19 cellular contexts compared by ENCODE assay signal in genomic region chr16:83772806-83773205, GRCh38. TPM values are rescaled to one million over a fixed set of nuclear protein-coding genes. Genes with fewer than 3 reads are reported as not detected.
DNase-seq lines count a peak whose midpoint lies in the region; TF ChIP-seq lines count a peak whose summit lies in the region.
"Had no signal": no experiment of that assay in that cellular context is flagged by ENCODE, and none has a peak within 500 bp of the region (broad histone marks: within the 10 kb centered on the region; RNA-seq: fewer than 3 reads in every experiment).

No MANE protein-coding gene starts in this region.

- DNase-seq in caudate nucleus (lab: John Stamatoyannopoulos, UW) = peak in 22 of 61 donors; percentile 8 to 72 (median 32)
- DNase-seq in fibroblast of villous mesenchyme (ENCODE audit: low read depth) = peak; percentile 40
- DNase-seq in mesenchymal stem cell = peak; percentile 18
- peak in 17 of 49 donors; percentile 9 to 75 (median 20) for DNase-seq in substantia nigra (lab: John Stamatoyannopoulos, UW)
- no peak for DNase-seq in Karpas-422
- no peak for DNase-seq in islet precursor cell
- no peak for DNase-seq in brain microvascular endothelial cell
- no peak for DNase-seq in dedifferentiated amniotic fluid mesenchymal stem cell (ENCODE audit: extremely low spot score)
- DNase-seq: ACHN, DMS79 treated with DMSO at 0.1 percent for 48 hours, H9, IMR-90, MG63, NCI-H1048, NCI-H1436, NCI-H2029, NCI-H774, Right ventricle myocardium superior had no signal

- H3K14ac ChIP-seq in mesenchymal stem cell (ENCODE audit: low read length in 2 of 2) = no peak overlapping the region

- H3K79me1 ChIP-seq in mesenchymal stem cell (replicated peaks; ENCODE audit: low read length, poor library complexity, severe bottlenecking) = no peaks in the 10 kb centered on the region

- H3K4me2 ChIP-seq in mesenchymal stem cell (ENCODE audit: low read length, poor library complexity, severe bottlenecking) (no peak overlapping the region), Karpas-422 (ENCODE audit: low read depth, low read length, poor library complexity, severe bottlenecking) (no peak overlapping the region)

- H4K91ac ChIP-seq in mesenchymal stem cell (ENCODE audit: low read length) = no peak overlapping the region

- H3K9ac ChIP-seq in mesenchymal stem cell (ENCODE audit: low read length) (no peak overlapping the region), Karpas-422 (ENCODE audit: low read length) (no peak overlapping the region)

- no peaks in the 10 kb centered on the region for H3K4me1 ChIP-seq in mesenchymal stem cell (ENCODE audit: control insufficient read depth, insufficient read depth, low read depth, low read length)
- peaks cover 6% of the 10 kb centered on the region for H3K4me1 ChIP-seq in Karpas-422 (ENCODE audit: low read length)

- H2BK120ac ChIP-seq in mesenchymal stem cell (ENCODE audit: low read depth, low read length) = no peak overlapping the region

- no peak overlapping the region for H2AK5ac ChIP-seq in mesenchymal stem cell (ENCODE audit: low read length, severe bottlenecking)

- TF ChIP-seq CTCF in fibroblast of villous mesenchyme (IDR thresholded peaks at IDR 0.05; ENCODE audit: insufficient read depth, low read depth, low read length) = no peak
- TF ChIP-seq CTCF in brain microvascular endothelial cell (IDR thresholded peaks at IDR 0.05; ENCODE audit: low read depth, low read length, missing control alignments) = no peak

- no peak overlapping the region for H4K8ac ChIP-seq in mesenchymal stem cell (ENCODE audit: low read length)

- no peak overlapping the region for H3K23ac ChIP-seq in mesenchymal stem cell (ENCODE audit: low read length in 2 of 2)

- H3K27me3 ChIP-seq in mesenchymal stem cell (ENCODE audit: control insufficient read depth in 1 of 2, insufficient read depth in 1 of 2, low read length in 2 of 2) (no peaks in the 10 kb centered on the region), Karpas-422 (ENCODE audit: low read length) (no peaks in the 10 kb centered on the region), brain microvascular endothelial cell (replicated peaks) (no peaks in the 10 kb centered on the region)
- H3K27me3 ChIP-seq: MG63 had no signal

- no peaks in the 10 kb centered on the region for H3K79me2 ChIP-seq in Karpas-422 (ENCODE audit: low read length)

- H3K9me2 ChIP-seq in Karpas-422 (replicated peaks; ENCODE audit: insufficient read depth, low read length) = no peaks in the 10 kb centered on the region

- H2BK15ac ChIP-seq in mesenchymal stem cell (ENCODE audit: low read depth, poor library complexity, severe bottlenecking) = no peak overlapping the region

- H3K27ac ChIP-seq in caudate nucleus (ENCODE audit: low read depth, low read length) (peak overlapping the region; percentile 97), mesenchymal stem cell (ENCODE audit: low read length, poor library complexity, severe bottlenecking) (no peak overlapping the region), substantia nigra (ENCODE audit: low read depth, low read length, poor library complexity, severe bottlenecking) (peak overlapping the region; percentile 96), Karpas-422 (ENCODE audit: low read length) (no peak overlapping the region), brain microvascular endothelial cell (no peak overlapping the region)
- H3K27ac ChIP-seq: C4-2B had no signal

- WGBS in mesenchymal stem cell = 19% methylated on average over 1 of the region's 1 CpG

- in situ Hi-C loops in brain microvascular endothelial cell (cut with HindIII; ENCODE audit: low pct_ligation_motif_present, low sequenced_read_pairs) = no loop called here

- H3K9me3 ChIP-seq in mesenchymal stem cell (ENCODE audit: control insufficient read depth, low read length) (no peaks in the 10 kb centered on the region), Karpas-422 (ENCODE audit: low read length) (no peaks in the 10 kb centered on the region)
- H3K9me3 ChIP-seq: MG63 had no signal

- H2AFZ ChIP-seq in mesenchymal stem cell (ENCODE audit: low read depth, low read length) = no peak overlapping the region
- H2AFZ ChIP-seq in Karpas-422 (ENCODE audit: low read length) = no peak overlapping the region

- no peak overlapping the region for H2BK5ac ChIP-seq in mesenchymal stem cell (ENCODE audit: low read depth, low read length, poor library complexity, severe bottlenecking)

- no peaks in the 10 kb centered on the region for H3K36me3 ChIP-seq in mesenchymal stem cell (ENCODE audit: control insufficient read depth in 1 of 2, insufficient read depth in 2 of 2, low read depth in 1 of 2, low read length in 2 of 2)
- no peaks in the 10 kb centered on the region for H3K36me3 ChIP-seq in Karpas-422 (ENCODE audit: insufficient read depth, low read length)
- H3K36me3 ChIP-seq in brain microvascular endothelial cell (replicated peaks) = no peaks in the 10 kb centered on the region
- H3K36me3 ChIP-seq: MG63 had no signal

- peak overlapping the region in 1 of 2 experiments; percentile 71 for H3K4ac ChIP-seq in mesenchymal stem cell (ENCODE audit: low read depth in 1 of 2, low read length in 2 of 2)

- H3K18ac ChIP-seq in mesenchymal stem cell (ENCODE audit: low read depth in 1 of 2, low read length in 2 of 2) = no peak overlapping the region

- H2BK12ac ChIP-seq in mesenchymal stem cell (ENCODE audit: low read length in 2 of 2) = no peak overlapping the region

- H3K4me3 ChIP-seq in fibroblast of villous mesenchyme (ENCODE audit: low read depth, low read length) = no peak overlapping the region
- no peak overlapping the region for H3K4me3 ChIP-seq in mesenchymal stem cell (ENCODE audit: insufficient read depth in 1 of 2, low read depth in 1 of 2, low read length in 2 of 2)
- H3K4me3 ChIP-seq in Karpas-422 (ENCODE audit: low read length) = no peak overlapping the region
- no peak overlapping the region for H3K4me3 ChIP-seq in brain microvascular endothelial cell (ENCODE audit: low read depth, low read length)
- H3K4me3 ChIP-seq: MG63 had no signal

- no peaks in the 10 kb centered on the region for H4K20me1 ChIP-seq in Karpas-422 (ENCODE audit: insufficient read depth, low read depth, low read length)

RNA-seq across cellular contexts. Expression of gene HSBP1, which starts 35.0 kb away (rescaled TPM):
- 30.2 and 39.9 TPM in 2 replicates for total RNA-seq in fibroblast of villous mesenchyme
- 183 TPM for polyA plus RNA-seq in mesenchymal stem cell (2013, experiment 1 of 2)
- polyA plus RNA-seq in mesenchymal stem cell (2013, experiment 2 of 2) = 189 TPM
- total RNA-seq in Karpas-422 (2014; rRNA removed; shearing (Covaris generic); ENCODE audit: low replicate concordance) = 74.8 and 126 TPM in 2 replicates

Comparison
In these comparisons a context has a peak if more than half of its experiments do, and no peak if none do; other contexts are left out.
1. DNase-seq: peak in fibroblast of villous mesenchyme (single experiment) and mesenchymal stem cell (single experiment); none in Karpas-422 (single experiment), islet precursor cell (single experiment), brain microvascular endothelial cell (single experiment) and dedifferentiated amniotic fluid mesenchymal stem cell (single experiment).
2. H3K27ac ChIP-seq: peak in caudate nucleus (single experiment) and substantia nigra (single experiment); none in mesenchymal stem cell (single experiment), Karpas-422 (single experiment) and brain microvascular endothelial cell (single experiment).